In genomic region chr9:136867480-136867879, GRCh38 we compare ENCODE assay signal across 1 cellular context.
TF ChIP-seq lines count a peak whose summit lies in the region.

No MANE protein-coding gene starts in this region.

TF ChIP-seq in neural cell, 6 proteins besides CTCF, POLR2A, EP300 and RAD21 (continued from another document):
- TF ChIP-seq REST (IDR thresholded peaks at IDR 0.05; ENCODE audit: borderline replicate concordance) (no peak), TAF1 (IDR thresholded peaks at IDR 0.05; ENCODE audit: low read depth) (no peak), MXI1 (conservative IDR thresholded peaks at IDR 0.05; ENCODE audit: poor library complexity, severe bottlenecking) (no peak), SMC3 (conservative IDR thresholded peaks at IDR 0.05; ENCODE audit: poor library complexity) (no peak)
TF ChIP-seq in neural cell: peak in this region for 0.
